Comparison of ENCODE assay signal across 1 cellular context in the genomic region with DNA sequence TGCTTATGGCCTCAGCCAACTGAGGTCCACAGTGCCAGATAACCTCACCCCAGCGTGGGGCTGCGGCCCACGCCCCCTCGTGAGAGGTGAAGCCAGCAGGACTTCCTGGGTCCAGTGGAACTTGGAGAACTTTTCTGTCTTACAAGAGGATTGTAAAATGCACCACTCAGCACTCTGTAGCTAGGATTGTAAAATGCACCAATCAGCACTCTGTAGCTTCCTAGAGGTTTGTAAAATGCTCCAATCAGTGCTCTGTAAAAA.
TF ChIP-seq lines count a peak whose summit lies in the region.

No MANE protein-coding gene starts in this region.

TF ChIP-seq in A549, 52 proteins besides CTCF, POLR2A, EP300 and RAD21 (continued from another document):
- TF ChIP-seq, protein P1, sequence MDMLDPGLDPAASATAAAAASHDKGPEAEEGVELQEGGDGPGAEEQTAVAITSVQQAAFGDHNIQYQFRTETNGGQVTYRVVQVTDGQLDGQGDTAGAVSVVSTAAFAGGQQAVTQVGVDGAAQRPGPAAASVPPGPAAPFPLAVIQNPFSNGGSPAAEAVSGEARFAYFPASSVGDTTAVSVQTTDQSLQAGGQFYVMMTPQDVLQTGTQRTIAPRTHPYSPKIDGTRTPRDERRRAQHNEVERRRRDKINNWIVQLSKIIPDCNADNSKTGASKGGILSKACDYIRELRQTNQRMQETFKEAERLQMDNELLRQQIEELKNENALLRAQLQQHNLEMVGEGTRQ (IDR thresholded peaks at IDR 0.05) = no peak
- TF ChIP-seq NPAS2 (CRISPR knock-in tag; IDR thresholded peaks at IDR 0.05; ENCODE audit: borderline replicate concordance) (no peak), HDAC2 (IDR thresholded peaks at IDR 0.05) (no peak)
